30 cellular contexts compared by ENCODE assay signal in the genomic region with DNA sequence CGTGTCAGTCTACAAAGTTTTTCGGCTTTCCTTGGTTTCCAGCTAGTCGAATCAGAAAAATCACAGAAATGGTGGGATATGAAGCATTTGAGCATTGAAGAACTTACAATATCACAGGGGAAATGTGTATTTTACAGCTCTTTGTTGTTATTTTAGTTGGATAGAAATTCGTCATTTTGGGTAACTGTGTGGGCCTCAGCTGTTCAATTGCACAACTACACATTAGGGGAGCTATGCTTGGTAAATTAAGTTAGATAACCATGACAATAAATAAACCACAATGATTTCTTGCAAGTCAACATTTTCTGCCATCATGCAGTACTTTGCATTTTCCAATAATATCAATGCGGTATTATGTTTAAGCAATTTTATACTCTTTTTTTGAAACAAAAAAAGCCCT.
"Had no signal": no experiment of that assay in that cellular context is flagged by ENCODE, and none has a peak within 500 bp of the region (broad histone marks: within the 10 kb centered on the region; RNA-seq: fewer than 3 reads in every experiment).

No MANE protein-coding gene starts in this region.

- DNase-seq: activated B cell treated with CpG ODN at 0.5 μM for 24 hours; activated CD4-positive, alpha-beta T cell treated with anti-CD3 and anti-CD28 coated beads for 48 hours; activated CD4-positive, alpha-beta T cell treated with anti-CD3 and anti-CD28 coated beads, Interleukin-2, amount 50 U/mL, for 1 hour; activated CD4-positive, alpha-beta T cell treated with anti-CD3 and anti-CD28 coated beads, Interleukin-2, amount 50 U/mL, for 48 hours; activated CD8-positive, alpha-beta memory T cell treated with anti-CD3 and anti-CD28 coated beads for 24 hours; activated CD8-positive, alpha-beta T cell treated with anti-CD3 and anti-CD28 coated beads for 36 hours; activated effector memory CD4-positive, alpha-beta T cell treated with Interleukin-2 at 50 U/mL for 16 hours; activated gamma-delta T cell treated with Interleukin-2 at 50 U/mL for 16 hours; activated naive CD4-positive, alpha-beta T cell treated with anti-CD3 and anti-CD28 coated beads, Interleukin-2, amount 50 U/mL, for 16 hours; activated naive CD4-positive, alpha-beta T cell treated with Interleukin-2 at 50 U/mL for 16 hours; activated T-cell treated with anti-CD3 and anti-CD28 coated beads, Interleukin-2, amount 50 U/mL, for 4 hours; amniotic stem cell; anterior cingulate cortex; body of pancreas; caudate nucleus; cerebellar nuclear complex; colonic mucosa; effector CD4-positive, alpha-beta T cell; effector memory CD8-positive, alpha-beta T cell; erythroblast; foreskin keratinocyte; gastrocnemius medialis; glutamatergic neuron; T-helper 1 cell; T-helper 17 cell; T1000; WERI-Rb-1 had no signal

- ATAC-seq: activated CD4-positive, CD25-positive, alpha-beta regulatory T cell treated with anti-CD3 and anti-CD28 coated beads, Interleukin-2, amount 50 U/mL, for 24 hours; activated CD8-positive, alpha-beta T cell treated with anti-CD3 and anti-CD28 coated beads for 36 hours; activated T-cell treated with anti-CD3 and anti-CD28 coated beads, Interleukin-2, amount 50 U/mL, for 4 hours; activated T-helper 17 cell treated with anti-CD3 and anti-CD28 coated beads, Interleukin-2, amount 50 U/mL, for 72 hours; body of pancreas; effector memory CD8-positive, alpha-beta T cell; foreskin keratinocyte; gastrocnemius medialis; T-helper 17 cell had no signal

- H3K4me3 ChIP-seq: body of pancreas, colonic mucosa, esophagus muscularis mucosa, gastrocnemius medialis had no signal

- H3K27me3 ChIP-seq: body of pancreas, colonic mucosa, esophagus muscularis mucosa, foreskin keratinocyte, gastrocnemius medialis had no signal

- H3K9me3 ChIP-seq: body of pancreas, colonic mucosa, esophagus muscularis mucosa, gastrocnemius medialis had no signal

- H3K27ac ChIP-seq: body of pancreas, colonic mucosa, esophagus muscularis mucosa, foreskin keratinocyte, gastrocnemius medialis, WERI-Rb-1 had no signal

- H3K4me1 ChIP-seq: body of pancreas, colonic mucosa, esophagus muscularis mucosa, gastrocnemius medialis had no signal

- H3K36me3 ChIP-seq: colonic mucosa, esophagus muscularis mucosa, gastrocnemius medialis, WERI-Rb-1 had no signal
